10 cellular contexts compared by ENCODE assay signal in the genomic region with DNA sequence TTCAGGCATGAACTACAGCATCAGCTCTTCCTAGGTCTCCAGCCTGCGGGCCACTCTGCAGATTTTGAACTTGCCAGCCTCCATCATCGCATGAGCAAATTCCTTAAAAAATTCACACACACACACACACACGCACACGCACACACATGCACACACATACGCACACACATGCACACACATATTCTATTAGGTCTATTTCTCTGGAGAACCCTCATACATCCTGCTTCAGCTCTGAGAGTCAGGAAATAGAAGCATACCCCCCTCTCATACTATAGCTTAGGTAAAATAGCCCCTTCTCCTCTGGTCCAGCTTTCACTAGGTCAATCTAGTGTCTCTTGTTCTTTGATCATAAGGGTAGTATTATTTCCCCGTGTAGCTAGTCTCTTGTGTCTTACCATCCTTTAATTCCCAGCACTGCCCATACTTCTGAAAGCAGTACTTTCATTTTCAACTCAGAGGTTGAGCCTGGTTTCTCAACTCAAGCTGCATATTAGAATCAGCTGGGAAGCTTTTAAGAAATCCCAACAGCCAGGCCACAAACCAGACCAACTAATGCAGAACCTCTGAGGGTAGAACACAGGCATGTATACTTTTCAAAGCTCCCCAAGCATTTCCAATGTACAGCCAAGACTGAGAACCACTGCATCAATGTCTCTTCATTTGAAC.
DNase-seq lines count a peak whose midpoint lies in the region; ATAC-seq and TF ChIP-seq lines count a peak whose summit lies in the region.
"Had no signal": no experiment of that assay in that cellular context is flagged by ENCODE, and none has a peak within 500 bp of the region (broad histone marks: within the 10 kb centered on the region; RNA-seq: fewer than 3 reads in every experiment).

No MANE protein-coding gene starts in this region.

- ATAC-seq in GM19395 (IDR thresholded peaks at IDR 0.05; ENCODE audit: unreplicated experiment) (peak; percentile 80), HG03108 (IDR thresholded peaks at IDR 0.05; ENCODE audit: unreplicated experiment) (peak; percentile 45)

- TF ChIP-seq CTCF in cardiac fibroblast (IDR thresholded peaks at IDR 0.05; ENCODE audit: low read depth, low read length): no peak

- in situ Hi-C loops in ACHN (cut with HindIII; ENCODE audit: low pct_ligation_motif_present, low pct_unique_long_range_greater_than_20kb, low sequenced_read_pairs): loop anchor here (25.0 kb wide), 1 partner anchor 87 kb away; a partner anchor contains a TSS

- no peak overlapping the region for H3K4me3 ChIP-seq in cardiac fibroblast (replicated peaks in 1 of 2; ENCODE audit: low read depth in 2 of 2, low read length in 2 of 2)
- H3K4me3 ChIP-seq: upper lobe of left lung had no signal

- peak; percentile 40 for DNase-seq in ACHN
- peak; percentile 23 to 36 for DNase-seq in cardiac fibroblast (ENCODE audit: low read depth in 2 of 2)
- no peak for DNase-seq in cerebellar nuclear complex (lab: John Stamatoyannopoulos, UW)
- no peak for DNase-seq in LoVo (ENCODE audit: low spot score)
- DNase-seq in NCI-H82 treated with DMSO at 0.1 percent for 48 hours (lab: John Stamatoyannopoulos, UW; ENCODE audit: unreplicated experiment): no peak
- no peak for DNase-seq in NCI-H2196 (lab: John Stamatoyannopoulos, UW; ENCODE audit: unreplicated experiment)
- DNase-seq: endodermal cell, upper lobe of left lung had no signal

Comparison
In these comparisons a context has a peak if more than half of its experiments do, and no peak if none do; other contexts are left out.
1. DNase-seq: peak in ACHN (single experiment) and cardiac fibroblast (2 of 2); none in cerebellar nuclear complex (0 of 2), LoVo (single experiment), NCI-H82 treated with DMSO at 0.1 percent for 48 hours (single experiment) and NCI-H2196 (single experiment).